Comparison of ENCODE assay signal across 1 cellular context in genomic region chr6:1461207-1461606, GRCh38.
A peak's percentile ranks its signal among the peaks of the same experiment; 100 is the strongest.
TF ChIP-seq lines count a peak whose summit lies in the region.

No MANE protein-coding gene starts in this region.

TF ChIP-seq in GM12878, 131 proteins besides CTCF, POLR2A, EP300 and RAD21 (continued from another document and continues in another):
- TF ChIP-seq ZNF384 (IDR thresholded peaks at IDR 0.05; ENCODE audit: borderline replicate concordance, low read depth, low read length) = no peak
- no peak for TF ChIP-seq KAT2A (conservative IDR thresholded peaks at IDR 0.05; ENCODE audit: control insufficient read depth, low read depth, low read length)
- TF ChIP-seq SUZ12 (IDR thresholded peaks at IDR 0.05; ENCODE audit: unreplicated experiment) = no peak
- TF ChIP-seq PAX8 (IDR thresholded peaks at IDR 0.05) = no peak
- no peak for TF ChIP-seq TARDBP (IDR thresholded peaks at IDR 0.05; ENCODE audit: borderline replicate concordance)
- no peak for TF ChIP-seq E4F1 (IDR thresholded peaks at IDR 0.05; ENCODE audit: borderline replicate concordance, partially characterized antibody)
- no peak for TF ChIP-seq ZBTB11 (CRISPR knock-in tag; IDR thresholded peaks at IDR 0.05)
- no peak for TF ChIP-seq REST (IDR thresholded peaks at IDR 0.05; ENCODE audit: low read depth, low read length)
- peak; percentile 52; the same call in 1 of the 2 replicates for TF ChIP-seq IRF4 (IDR thresholded peaks at IDR 0.05; ENCODE audit: low read depth, low read length)
- TF ChIP-seq SMAD1 (IDR thresholded peaks at IDR 0.05; ENCODE audit: low read depth, partially characterized antibody) = no peak
- no peak for TF ChIP-seq BRCA1 (IDR thresholded peaks at IDR 0.05; ENCODE audit: low read depth, low read length)
- TF ChIP-seq HDGF (IDR thresholded peaks at IDR 0.05) = no peak
- no peak for TF ChIP-seq TCF3 (IDR thresholded peaks at IDR 0.05; ENCODE audit: borderline replicate concordance, insufficient read depth, low read depth, low read length)
- no peak for TF ChIP-seq TCF7 (IDR thresholded peaks at IDR 0.05; ENCODE audit: borderline replicate concordance)
- TF ChIP-seq FOXK2 (IDR thresholded peaks at IDR 0.05) = no peak
- no peak for TF ChIP-seq CEBPZ (IDR thresholded peaks at IDR 0.05; ENCODE audit: low read depth, low read length)
- peak; percentile 39; the same call in 1 of the 2 replicates for TF ChIP-seq CREM (IDR thresholded peaks at IDR 0.05; ENCODE audit: low read depth)
- peak; percentile 75 for TF ChIP-seq CBFB (IDR thresholded peaks at IDR 0.05; ENCODE audit: low read depth)
- no peak for TF ChIP-seq ZNF24 (IDR thresholded peaks at IDR 0.05)
- no peak for TF ChIP-seq MLLT1 (IDR thresholded peaks at IDR 0.05)
- TF ChIP-seq E2F4 (IDR thresholded peaks at IDR 0.05; ENCODE audit: low read depth, low read length) = no peak
- TF ChIP-seq FOS (IDR thresholded peaks at IDR 0.05; ENCODE audit: borderline replicate concordance, extremely low read depth, insufficient read length) = no peak
- no peak for TF ChIP-seq CBX3 (IDR thresholded peaks at IDR 0.05; ENCODE audit: borderline replicate concordance, low read depth)
- TF ChIP-seq BCL3 (IDR thresholded peaks at IDR 0.05; ENCODE audit: borderline replicate concordance, insufficient read depth, low read depth, low read length, poor library complexity, severe bottlenecking) = no peak
- TF ChIP-seq PAX5 (IDR thresholded peaks at IDR 0.05; ENCODE audit: borderline replicate concordance, low read depth, low read length) = no peak
- TF ChIP-seq SMAD5 (IDR thresholded peaks at IDR 0.05; ENCODE audit: low read depth) = no peak
- no peak for TF ChIP-seq SUPT20H (IDR thresholded peaks at IDR 0.05; ENCODE audit: borderline replicate concordance, control insufficient read depth, low read depth, low read length)
- no peak for TF ChIP-seq ZBTB33 (IDR thresholded peaks at IDR 0.05)
- TF ChIP-seq PBX3 (IDR thresholded peaks at IDR 0.05; ENCODE audit: insufficient replicate concordance, low read depth, low read length) = no peak
- no peak for TF ChIP-seq GATAD2B (conservative IDR thresholded peaks at IDR 0.05; ENCODE audit: low read depth)
- TF ChIP-seq ASH2L (IDR thresholded peaks at IDR 0.05; ENCODE audit: borderline replicate concordance, low read depth) = no peak
- TF ChIP-seq SRF (IDR thresholded peaks at IDR 0.05; ENCODE audit: low read depth in 2 of 2, low read length in 2 of 2) = no peak
- TF ChIP-seq SREBF1 (IDR thresholded peaks at IDR 0.05; ENCODE audit: low read length) = no peak
- TF ChIP-seq NBN (IDR thresholded peaks at IDR 0.05) = no peak
